Comparison of ENCODE assay signal across 24 cellular contexts in the genomic region with DNA sequence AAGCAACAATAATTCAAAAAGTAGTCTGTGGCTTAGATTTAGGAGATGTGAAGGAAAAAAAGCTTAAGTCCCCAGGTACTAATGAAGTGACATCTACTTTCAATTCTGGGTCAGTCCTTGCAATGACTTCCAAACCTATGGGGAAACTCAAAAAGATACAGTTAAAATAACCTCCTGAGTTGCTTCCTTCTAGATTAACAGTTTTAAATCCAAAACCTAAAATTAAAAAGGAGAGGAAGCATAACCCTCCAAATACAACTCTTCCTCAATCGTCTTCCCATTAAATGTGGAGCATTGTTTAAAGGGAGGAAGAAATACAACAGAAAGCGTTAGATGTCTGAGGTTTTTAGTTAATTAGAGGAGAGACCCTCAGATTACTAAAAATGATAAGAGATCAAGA.
"Had no signal": no experiment of that assay in that cellular context is flagged by ENCODE, and none has a peak within 500 bp of the region (broad histone marks: within the 10 kb centered on the region; RNA-seq: fewer than 3 reads in every experiment).

No MANE protein-coding gene starts in this region.

- H3K9me3 ChIP-seq: colonic mucosa, esophagus squamous epithelium, gastrocnemius medialis, heart right ventricle, left lung, lower lobe of right lung, mucosa of descending colon had no signal

- H3K4me3 ChIP-seq: colonic mucosa, esophagus squamous epithelium, gastrocnemius medialis, heart right ventricle, left lung, lower lobe of right lung, mucosa of descending colon had no signal

- ATAC-seq: effector memory CD8-positive, alpha-beta T cell; esophagus mucosa; gastrocnemius medialis; heart right ventricle; left cardiac atrium; left lung; left ventricle myocardium superior; lower lobe of right lung; mucosa of descending colon had no signal

- H3K4me1 ChIP-seq: colonic mucosa, esophagus squamous epithelium, gastrocnemius medialis, heart right ventricle, lower lobe of right lung had no signal

- H3K27me3 ChIP-seq: colonic mucosa, esophagus squamous epithelium, gastrocnemius medialis, heart right ventricle, left lung had no signal

- H3K36me3 ChIP-seq: colonic mucosa had no signal

- H3K27ac ChIP-seq: colonic mucosa, epithelial cell of prostate, esophagus squamous epithelium, gastrocnemius medialis, heart right ventricle, left lung, lower lobe of right lung had no signal

- FAIRE-seq: keratinocyte had no signal

- DNase-seq: colonic mucosa; cortex of kidney; effector CD8-positive, alpha-beta T cell; effector memory CD8-positive, alpha-beta T cell; endodermal cell; erythroblast; esophagus squamous epithelium; foreskin fibroblast; foreskin melanocyte; gastrocnemius medialis; glutamatergic neuron; head of caudate nucleus; heart right ventricle; hippocampal formation; left cardiac atrium; left lung; left ventricle myocardium superior; lower lobe of right lung; mesenchymal stem cell; mucosa of descending colon; naive B cell had no signal
